Comparison of ENCODE assay signal across 15 cellular contexts in genomic region chr22:25407226-25407858, GRCh38.
A peak's percentile ranks its signal among the peaks of the same experiment; 100 is the strongest.
DNase-seq lines count a peak whose midpoint lies in the region; TF ChIP-seq lines count a peak whose summit lies in the region.
"Had no signal": no experiment of that assay in that cellular context is flagged by ENCODE, and none has a peak within 500 bp of the region (broad histone marks: within the 10 kb centered on the region; RNA-seq: fewer than 3 reads in every experiment).

No MANE protein-coding gene starts in this region.

- H3K4me3 ChIP-seq in smooth muscle cell, result no peak overlapping the region

- in situ Hi-C loops in GM13976 (cut with MboI; ENCODE audit: low sequenced_read_pairs, unreplicated experiment), result no loop called here

- no peaks in the 10 kb centered on the region for H3K27me3 Mint-ChIP-seq in T-helper 1 cell treated with Interleukin-12 subunit alpha and Interleukin-12 subunit beta and Interleukin-4 antibody, amounts not matched to agents 30 μg/mL and 1 μg/mL, for 36 hours (ENCODE audit: low read depth)
- H3K27me3 Mint-ChIP-seq in brain (peaks cover 20% of the 10 kb centered on the region), neural crest cell (ENCODE audit: low read depth) (peaks cover 5% of the 10 kb centered on the region)

- H3K9me3 Mint-ChIP-seq in T-helper 1 cell treated with Interleukin-12 subunit alpha and Interleukin-12 subunit beta and Interleukin-4 antibody, amounts not matched to agents 30 μg/mL and 1 μg/mL, for 36 hours, result no peaks in the 10 kb centered on the region
- H3K9me3 Mint-ChIP-seq in brain (peaks cover 0 to 10% (median 0%) of the 10 kb centered on the region in 5 experiments), neural crest cell (no peaks in the 10 kb centered on the region)
- H3K9me3 Mint-ChIP-seq: stimulated activated naive CD8-positive, alpha-beta T cell treated with anti-CD3 and anti-CD28 coated beads, Interleukin-15, amount 100 ng/mL, for 72 hours had no signal

- H3K36me3 Mint-ChIP-seq in T-helper 1 cell treated with Interleukin-12 subunit alpha and Interleukin-12 subunit beta and Interleukin-4 antibody, amounts not matched to agents 30 μg/mL and 1 μg/mL, for 36 hours (ENCODE audit: low read depth), result peaks cover 8% of the 10 kb centered on the region
- H3K36me3 Mint-ChIP-seq in brain, result no peaks in the 10 kb centered on the region
- H3K36me3 Mint-ChIP-seq in neural crest cell (ENCODE audit: low read depth), result no peaks in the 10 kb centered on the region

- no peaks in the 10 kb centered on the region for H3K9me3 ChIP-seq in smooth muscle cell (replicated peaks; ENCODE audit: low read depth)

- H4K20me1 ChIP-seq in smooth muscle cell (ENCODE audit: low read depth), result peaks cover 13% of the 10 kb centered on the region

- H3K4me3 Mint-ChIP-seq in T-helper 1 cell treated with Interleukin-12 subunit alpha and Interleukin-12 subunit beta and Interleukin-4 antibody, amounts not matched to agents 30 μg/mL and 1 μg/mL, for 36 hours, result peak overlapping the region; percentile 55
- peak overlapping the region; percentile 48 to 78 (median 67) for H3K4me3 Mint-ChIP-seq in brain
- H3K4me3 Mint-ChIP-seq in neural crest cell, result peak overlapping the region; percentile 91

- H3K79me2 ChIP-seq in smooth muscle cell (ENCODE audit: low read depth), result no peaks in the 10 kb centered on the region

- 98% methylated on average over 11 of the region's 11 CpGs for WGBS in smooth muscle cell (ENCODE audit: low lambda C conversion rate)

- no peak overlapping the region for H3K9ac ChIP-seq in smooth muscle cell (ENCODE audit: low read depth)

- peaks cover 28% of the 10 kb centered on the region for H3K4me1 Mint-ChIP-seq in T-helper 1 cell treated with Interleukin-12 subunit alpha and Interleukin-12 subunit beta and Interleukin-4 antibody, amounts not matched to agents 30 μg/mL and 1 μg/mL, for 36 hours (ENCODE audit: low read depth)
- H3K4me1 Mint-ChIP-seq in brain, result peaks cover 35% of the 10 kb centered on the region
- peaks cover 39% of the 10 kb centered on the region for H3K4me1 Mint-ChIP-seq in neural crest cell

- no peak overlapping the region for H2AFZ ChIP-seq in smooth muscle cell (ENCODE audit: low read depth)

- peaks cover 7% of the 10 kb centered on the region for H3K4me1 ChIP-seq in smooth muscle cell (ENCODE audit: low read depth)

- peak overlapping the region; percentile 50 for H3K27ac Mint-ChIP-seq in T-helper 1 cell treated with Interleukin-12 subunit alpha and Interleukin-12 subunit beta and Interleukin-4 antibody, amounts not matched to agents 30 μg/mL and 1 μg/mL, for 36 hours
- peak overlapping the region in 2 of 5 experiments; percentile 2 to 82 for H3K27ac Mint-ChIP-seq in brain
- no peak overlapping the region for H3K27ac Mint-ChIP-seq in neural crest cell (ENCODE audit: unreplicated experiment)

- H3F3A ChIP-seq in smooth muscle cell (ENCODE audit: low read depth), result peaks cover 5% of the 10 kb centered on the region

- no peak for TF ChIP-seq CTCF in GM13976 (IDR thresholded peaks at IDR 0.05; ENCODE audit: borderline replicate concordance, control extremely low read depth, extremely low read depth, insufficient read depth, missing control alignments)
- TF ChIP-seq CTCF in brain (conservative IDR thresholded peaks at IDR 0.05), result no peak
- TF ChIP-seq CTCF in neural crest cell (conservative IDR thresholded peaks at IDR 0.05), result no peak
- TF ChIP-seq CTCF in smooth muscle cell (IDR thresholded peaks at IDR 0.05; ENCODE audit: borderline replicate concordance, insufficient read depth, poor library complexity, severe bottlenecking), result no peak

- DNase-seq in T-helper 1 cell, result no peak
- DNase-seq in GM13976 (ENCODE audit: low spot score), result peak; percentile 31
- DNase-seq in neural crest cell (ENCODE audit: low read depth, low spot score), result no peak
- DNase-seq in epidermal melanocyte (ENCODE audit: insufficient read length, low spot score), result no peak
- no peak for DNase-seq in smooth muscle cell (lab: John Stamatoyannopoulos, UW; ENCODE audit: unreplicated experiment)
- no peak for DNase-seq in RKO (ENCODE audit: low spot score)
- DNase-seq: activated CD8-positive, alpha-beta memory T cell treated with anti-CD3 and anti-CD28 coated beads for 24 hours; amniotic stem cell; midbrain; NCI-H1436; NCI-H2227 treated with DMSO at 0.1 percent for 48 hours; stimulated activated naive CD8-positive, alpha-beta T cell treated with anti-CD3 and anti-CD28 coated beads, Interleukin-15, amount 100 ng/mL, for 72 hours had no signal

- no peak overlapping the region for H3K4me2 ChIP-seq in smooth muscle cell

- H3K36me3 ChIP-seq in smooth muscle cell (ENCODE audit: low read depth), result no peaks in the 10 kb centered on the region

- no peak overlapping the region for H3K27ac ChIP-seq in smooth muscle cell (ENCODE audit: low read depth)
- H3K27ac ChIP-seq: 22Rv1 had no signal

- no peaks in the 10 kb centered on the region for H3K27me3 ChIP-seq in smooth muscle cell (ENCODE audit: low read depth)
